In genomic region chr10:480498-480927, GRCh38 we compare ENCODE assay signal across 26 cellular contexts.
A peak's percentile ranks its signal among the peaks of the same experiment; 100 is the strongest.
DNase-seq lines count a peak whose midpoint lies in the region; ATAC-seq and TF ChIP-seq lines count a peak whose summit lies in the region.
"Had no signal": no experiment of that assay in that cellular context is flagged by ENCODE, and none has a peak within 500 bp of the region (broad histone marks: within the 10 kb centered on the region; RNA-seq: fewer than 3 reads in every experiment).

No MANE protein-coding gene starts in this region.

- peak in 36 of 61 donors; percentile 28 to 91 (median 60) for DNase-seq in caudate nucleus (lab: John Stamatoyannopoulos, UW)
- DNase-seq in effector CD8-positive, alpha-beta T cell (lab: John Stamatoyannopoulos, UW): no peak
- DNase-seq in stimulated activated CD4-positive, alpha-beta T cell treated with anti-CD3 and anti-CD28 coated beads, Interleukin-12 subunit alpha, Interleukin-12 subunit beta, amount 100 ng/mL, for 4 hours: no peak
- DNase-seq: activated CD4-positive, alpha-beta T cell treated with anti-CD3 and anti-CD28 coated beads, Interleukin-2, amount 50 U/mL, for 1 hour; activated naive CD4-positive, alpha-beta T cell treated with anti-CD3 and anti-CD28 coated beads, Interleukin-2, amount 10 ng/mL, durations not matched to agents 7 days and 5 days; effector memory CD8-positive, alpha-beta T cell; lower lobe of right lung; mucosa of descending colon; NCI-H1048; NCI-H510A; ovary; stimulated activated CD4-positive, alpha-beta T cell treated with anti-CD3 and anti-CD28 coated beads, Interleukin-2, amount 100 ng/mL, for 48 hours; T-helper 9 cell; transverse colon had no signal

- H3K9me3 ChIP-seq in skeletal muscle tissue (ENCODE audit: control insufficient read depth in 3 of 3, low read length in 3 of 3): no peaks in the 10 kb centered on the region
- H3K9me3 ChIP-seq: heart left ventricle, lower lobe of right lung, mucosa of descending colon, ovary, right atrium auricular region, SJCRH30, spleen, transverse colon had no signal

- ATAC-seq in HG02623 (IDR thresholded peaks at IDR 0.05; ENCODE audit: unreplicated experiment): no peak
- ATAC-seq: activated T-helper 17 cell treated with anti-CD3 and anti-CD28 coated beads, Interleukin-2, amount 50 U/mL, for 72 hours; effector memory CD8-positive, alpha-beta T cell; GM12878; lower lobe of right lung had no signal

- H3K27me3 ChIP-seq in layer of hippocampus (ENCODE audit: control insufficient read depth, insufficient read depth, low read length) (no peaks in the 10 kb centered on the region), skeletal muscle tissue (ENCODE audit: control insufficient read depth in 3 of 3, insufficient read depth in 3 of 3, low read length in 3 of 3) (no peaks in the 10 kb centered on the region)
- H3K27me3 ChIP-seq: brain microvascular endothelial cell, heart left ventricle, ovary, right atrium auricular region, SJCRH30, spleen, transverse colon had no signal

- TF ChIP-seq CTCF in VCaP (conservative IDR thresholded peaks at IDR 0.05): no peak

- peak overlapping the region in 1 of 3 donors; percentile 60 for H3K9ac ChIP-seq in skeletal muscle tissue (ENCODE audit: low read depth in 1 of 3, low read length in 3 of 3)

- H3K36me3 ChIP-seq in skeletal muscle tissue (ENCODE audit: control insufficient read depth in 3 of 3, insufficient read depth in 3 of 3, low read length in 3 of 3): peaks cover 0 to 4% (median 2%) of the 10 kb centered on the region in 3 donors
- H3K36me3 ChIP-seq: brain microvascular endothelial cell, ovary, right atrium auricular region, SJCRH30, spleen, transverse colon had no signal

- H3K4me3 ChIP-seq in skeletal muscle tissue (ENCODE audit: low read length in 3 of 3): no peak overlapping the region
- H3K4me3 ChIP-seq: GM12878, heart left ventricle, lower lobe of right lung, mucosa of descending colon, ovary, right atrium auricular region, SJCRH30, spleen, transverse colon had no signal

- H3K27ac ChIP-seq in VCaP (peak overlapping the region; percentile 93), caudate nucleus (ENCODE audit: low read depth, low read length) (peak overlapping the region; percentile 40), layer of hippocampus (ENCODE audit: low read depth, low read length) (peak overlapping the region; percentile 42), skeletal muscle tissue (ENCODE audit: low read depth, low read length) (peak overlapping the region; percentile 43)
- H3K27ac ChIP-seq: brain microvascular endothelial cell, C4-2B, lower lobe of right lung, ovary, SJCRH30, spleen had no signal

- peaks cover 28 to 57% (median 38%) of the 10 kb centered on the region in 3 donors for H3K4me1 ChIP-seq in skeletal muscle tissue (ENCODE audit: control insufficient read depth in 3 of 3, insufficient read depth in 3 of 3, low read length in 3 of 3)
- H3K4me1 ChIP-seq: lower lobe of right lung had no signal

Comparison
In these comparisons a context has a peak if more than half of its experiments do, and no peak if none do; other contexts are left out.
1. H3K27ac ChIP-seq: peak in every context shown above with its lines; median percentile 93 in VCaP; 43 in skeletal muscle tissue; 42 in layer of hippocampus; 40 in caudate nucleus.
2. DNase-seq: peak in caudate nucleus (36 of 61); none in effector CD8-positive, alpha-beta T cell (single experiment) and stimulated activated CD4-positive, alpha-beta T cell treated with anti-CD3 and anti-CD28 coated beads, Interleukin-12 subunit alpha, Interleukin-12 subunit beta, amount 100 ng/mL, for 4 hours (single experiment).